Comparison of ENCODE assay signal across 1 cellular context in genomic region chr6:13873288-13874190, GRCh38.
TF ChIP-seq lines count a peak whose summit lies in the region.

No MANE protein-coding gene starts in this region.

TF ChIP-seq in HepG2, 621 proteins besides CTCF, POLR2A, EP300 and RAD21 (continued from another document and continues in another):
- no peak for TF ChIP-seq ZMAT5 (CRISPR knock-in tag; IDR thresholded peaks at IDR 0.05; ENCODE audit: borderline replicate concordance, low read depth)
- TF ChIP-seq ZNF761 (CRISPR knock-in tag; conservative IDR thresholded peaks at IDR 0.05) = peak; percentile 85; the same call in 1 of the 2 replicates
- TF ChIP-seq, protein P1, sequence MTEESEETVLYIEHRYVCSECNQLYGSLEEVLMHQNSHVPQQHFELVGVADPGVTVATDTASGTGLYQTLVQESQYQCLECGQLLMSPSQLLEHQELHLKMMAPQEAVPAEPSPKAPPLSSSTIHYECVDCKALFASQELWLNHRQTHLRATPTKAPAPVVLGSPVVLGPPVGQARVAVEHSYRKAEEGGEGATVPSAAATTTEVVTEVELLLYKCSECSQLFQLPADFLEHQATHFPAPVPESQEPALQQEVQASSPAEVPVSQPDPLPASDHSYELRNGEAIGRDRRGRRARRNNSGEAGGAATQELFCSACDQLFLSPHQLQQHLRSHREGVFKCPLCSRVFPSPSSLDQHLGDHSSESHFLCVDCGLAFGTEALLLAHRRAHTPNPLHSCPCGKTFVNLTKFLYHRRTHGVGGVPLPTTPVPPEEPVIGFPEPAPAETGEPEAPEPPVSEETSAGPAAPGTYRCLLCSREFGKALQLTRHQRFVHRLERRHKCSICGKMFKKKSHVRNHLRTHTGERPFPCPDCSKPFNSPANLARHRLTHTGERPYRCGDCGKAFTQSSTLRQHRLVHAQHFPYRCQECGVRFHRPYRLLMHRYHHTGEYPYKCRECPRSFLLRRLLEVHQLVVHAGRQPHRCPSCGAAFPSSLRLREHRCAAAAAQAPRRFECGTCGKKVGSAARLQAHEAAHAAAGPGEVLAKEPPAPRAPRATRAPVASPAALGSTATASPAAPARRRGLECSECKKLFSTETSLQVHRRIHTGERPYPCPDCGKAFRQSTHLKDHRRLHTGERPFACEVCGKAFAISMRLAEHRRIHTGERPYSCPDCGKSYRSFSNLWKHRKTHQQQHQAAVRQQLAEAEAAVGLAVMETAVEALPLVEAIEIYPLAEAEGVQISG (CRISPR knock-in tag; IDR thresholded peaks at IDR 0.05) = peak; percentile 93
- no peak for TF ChIP-seq NFE2L2 (IDR thresholded peaks at IDR 0.05; ENCODE audit: low read length)
- TF ChIP-seq, protein P2, sequence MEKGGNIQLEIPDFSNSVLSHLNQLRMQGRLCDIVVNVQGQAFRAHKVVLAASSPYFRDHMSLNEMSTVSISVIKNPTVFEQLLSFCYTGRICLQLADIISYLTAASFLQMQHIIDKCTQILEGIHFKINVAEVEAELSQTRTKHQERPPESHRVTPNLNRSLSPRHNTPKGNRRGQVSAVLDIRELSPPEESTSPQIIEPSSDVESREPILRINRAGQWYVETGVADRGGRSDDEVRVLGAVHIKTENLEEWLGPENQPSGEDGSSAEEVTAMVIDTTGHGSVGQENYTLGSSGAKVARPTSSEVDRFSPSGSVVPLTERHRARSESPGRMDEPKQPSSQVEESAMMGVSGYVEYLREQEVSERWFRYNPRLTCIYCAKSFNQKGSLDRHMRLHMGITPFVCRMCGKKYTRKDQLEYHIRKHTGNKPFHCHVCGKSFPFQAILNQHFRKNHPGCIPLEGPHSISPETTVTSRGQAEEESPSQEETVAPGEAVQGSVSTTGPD (CRISPR knock-in tag; IDR thresholded peaks at IDR 0.05) = peak; percentile 44; the same call in 1 of the 2 replicates
- TF ChIP-seq CBX5 (CRISPR knock-in tag; IDR thresholded peaks at IDR 0.05; ENCODE audit: borderline replicate concordance) = peak; percentile 95
- TF ChIP-seq SP4 (CRISPR knock-in tag; IDR thresholded peaks at IDR 0.05) = peak; percentile 76
- no peak for TF ChIP-seq PCBP2 (optimal IDR thresholded peaks at IDR 0.05; ENCODE audit: low read depth, low read length, poor library complexity, severe bottlenecking)
- TF ChIP-seq ZBTB33 (CRISPR knock-in tag; IDR thresholded peaks at IDR 0.05) = peak; percentile 54
- TF ChIP-seq ZNF326 (CRISPR knock-in tag; IDR thresholded peaks at IDR 0.05; ENCODE audit: borderline replicate concordance) = no peak
- TF ChIP-seq, protein P3, sequence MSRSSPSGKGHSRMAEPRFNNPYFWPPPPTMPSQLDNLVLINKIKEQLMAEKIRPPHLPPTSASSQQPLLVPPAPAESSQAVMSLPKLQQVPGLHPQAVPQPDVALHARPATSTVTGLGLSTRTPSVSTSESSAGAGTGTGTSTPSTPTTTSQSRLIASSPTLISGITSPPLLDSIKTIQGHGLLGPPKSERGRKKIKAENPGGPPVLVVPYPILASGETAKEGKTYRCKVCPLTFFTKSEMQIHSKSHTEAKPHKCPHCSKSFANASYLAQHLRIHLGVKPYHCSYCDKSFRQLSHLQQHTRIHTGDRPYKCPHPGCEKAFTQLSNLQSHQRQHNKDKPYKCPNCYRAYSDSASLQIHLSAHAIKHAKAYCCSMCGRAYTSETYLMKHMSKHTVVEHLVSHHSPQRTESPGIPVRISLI (CRISPR knock-in tag; IDR thresholded peaks at IDR 0.05; ENCODE audit: borderline replicate concordance) = peak; percentile 56; the same call in 1 of the 2 replicates
- TF ChIP-seq THRA (CRISPR knock-in tag; IDR thresholded peaks at IDR 0.05; ENCODE audit: borderline replicate concordance) = peak; percentile 88
- TF ChIP-seq SMAD3 (CRISPR knock-in tag; IDR thresholded peaks at IDR 0.05) = 0 out of 2 replicates have a peak, but pooled peaks have one; percentile 61
- TF ChIP-seq DMAP1 (CRISPR knock-in tag; IDR thresholded peaks at IDR 0.05) = peak; percentile 71; the same call in 1 of the 2 replicates
- TF ChIP-seq ZNF33A (CRISPR knock-in tag; IDR thresholded peaks at IDR 0.05; ENCODE audit: borderline replicate concordance) = no peak
- TF ChIP-seq ZNF282 (IDR thresholded peaks at IDR 0.05; ENCODE audit: partially characterized antibody) = no peak
- peak; percentile 90 for TF ChIP-seq ZNF501 (CRISPR knock-in tag; IDR thresholded peaks at IDR 0.05)
- peak; percentile 99 for TF ChIP-seq ZBTB7A (CRISPR knock-in tag; IDR thresholded peaks at IDR 0.05)
- peak; percentile 96; the same call in 1 of the 2 replicates for TF ChIP-seq ZNF580 (CRISPR knock-in tag; IDR thresholded peaks at IDR 0.05; ENCODE audit: borderline replicate concordance, low read depth)
- TF ChIP-seq, protein P4, sequence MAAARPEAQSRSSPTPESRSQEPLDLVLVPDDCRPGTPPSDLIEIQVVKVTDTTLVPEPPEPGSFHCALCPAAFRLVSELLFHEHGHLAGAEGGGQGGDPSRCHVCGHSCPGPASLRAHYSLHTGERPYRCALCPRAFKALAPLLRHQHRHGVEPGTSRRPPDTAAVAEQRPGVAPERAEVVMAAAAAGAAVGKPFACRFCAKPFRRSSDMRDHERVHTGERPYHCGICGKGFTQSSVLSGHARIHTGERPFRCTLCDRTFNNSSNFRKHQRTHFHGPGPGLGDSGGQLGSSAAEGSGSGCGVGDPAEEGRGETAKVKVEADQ (CRISPR knock-in tag; IDR thresholded peaks at IDR 0.05; ENCODE audit: borderline replicate concordance) = peak; percentile 87; the same call in 1 of the 2 replicates
- TF ChIP-seq ZNF775 (CRISPR knock-in tag; IDR thresholded peaks at IDR 0.05; ENCODE audit: borderline replicate concordance) = no peak
- no peak for TF ChIP-seq PLRG1 (conservative IDR thresholded peaks at IDR 0.05)
- TF ChIP-seq E2F5 (CRISPR knock-in tag; conservative IDR thresholded peaks at IDR 0.05) = peak; percentile 83
- peak; percentile 100 for TF ChIP-seq MAX (IDR thresholded peaks at IDR 0.05)
- TF ChIP-seq, protein P5, sequence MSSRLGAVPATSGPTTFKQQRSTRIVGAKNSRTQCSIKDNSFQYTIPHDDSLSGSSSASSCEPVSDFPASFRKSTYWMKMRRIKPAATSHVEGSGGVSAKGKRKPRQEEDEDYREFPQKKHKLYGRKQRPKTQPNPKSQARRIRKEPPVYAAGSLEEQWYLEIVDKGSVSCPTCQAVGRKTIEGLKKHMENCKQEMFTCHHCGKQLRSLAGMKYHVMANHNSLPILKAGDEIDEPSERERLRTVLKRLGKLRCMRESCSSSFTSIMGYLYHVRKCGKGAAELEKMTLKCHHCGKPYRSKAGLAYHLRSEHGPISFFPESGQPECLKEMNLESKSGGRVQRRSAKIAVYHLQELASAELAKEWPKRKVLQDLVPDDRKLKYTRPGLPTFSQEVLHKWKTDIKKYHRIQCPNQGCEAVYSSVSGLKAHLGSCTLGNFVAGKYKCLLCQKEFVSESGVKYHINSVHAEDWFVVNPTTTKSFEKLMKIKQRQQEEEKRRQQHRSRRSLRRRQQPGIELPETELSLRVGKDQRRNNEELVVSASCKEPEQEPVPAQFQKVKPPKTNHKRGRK (CRISPR knock-in tag; IDR thresholded peaks at IDR 0.05) = peak; percentile 74; the same call in 1 of the 2 replicates
- TF ChIP-seq, protein P6, sequence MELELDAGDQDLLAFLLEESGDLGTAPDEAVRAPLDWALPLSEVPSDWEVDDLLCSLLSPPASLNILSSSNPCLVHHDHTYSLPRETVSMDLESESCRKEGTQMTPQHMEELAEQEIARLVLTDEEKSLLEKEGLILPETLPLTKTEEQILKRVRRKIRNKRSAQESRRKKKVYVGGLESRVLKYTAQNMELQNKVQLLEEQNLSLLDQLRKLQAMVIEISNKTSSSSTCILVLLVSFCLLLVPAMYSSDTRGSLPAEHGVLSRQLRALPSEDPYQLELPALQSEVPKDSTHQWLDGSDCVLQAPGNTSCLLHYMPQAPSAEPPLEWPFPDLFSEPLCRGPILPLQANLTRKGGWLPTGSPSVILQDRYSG (CRISPR knock-in tag; IDR thresholded peaks at IDR 0.05) = peak; percentile 95
- TF ChIP-seq, protein P7, sequence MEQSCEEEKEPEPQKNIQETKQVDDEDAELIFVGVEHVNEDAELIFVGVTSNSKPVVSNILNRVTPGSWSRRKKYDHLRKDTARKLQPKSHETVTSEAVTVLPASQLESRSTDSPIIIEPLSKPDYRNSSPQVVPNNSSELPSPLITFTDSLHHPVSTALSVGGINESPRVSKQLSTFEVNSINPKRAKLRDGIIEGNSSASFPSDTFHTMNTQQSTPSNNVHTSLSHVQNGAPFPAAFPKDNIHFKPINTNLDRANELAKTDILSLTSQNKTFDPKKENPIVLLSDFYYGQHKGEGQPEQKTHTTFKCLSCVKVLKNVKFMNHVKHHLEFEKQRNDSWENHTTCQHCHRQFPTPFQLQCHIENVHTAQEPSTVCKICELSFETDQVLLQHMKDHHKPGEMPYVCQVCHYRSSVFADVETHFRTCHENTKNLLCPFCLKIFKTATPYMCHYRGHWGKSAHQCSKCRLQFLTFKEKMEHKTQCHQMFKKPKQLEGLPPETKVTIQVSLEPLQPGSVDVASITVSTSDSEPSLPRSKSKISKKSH (CRISPR knock-in tag; IDR thresholded peaks at IDR 0.05; ENCODE audit: borderline replicate concordance) = peak; percentile 99
- TF ChIP-seq ZNF3 (CRISPR knock-in tag; IDR thresholded peaks at IDR 0.05) = no peak
- peak; percentile 76; the same call in 1 of the 2 replicates for TF ChIP-seq ZNF292 (CRISPR knock-in tag; IDR thresholded peaks at IDR 0.05; ENCODE audit: borderline replicate concordance, low read depth)
- no peak for TF ChIP-seq SOX6 (IDR thresholded peaks at IDR 0.05)
- TF ChIP-seq SOX6 (CRISPR knock-in tag; IDR thresholded peaks at IDR 0.05) = peak; percentile 72
- TF ChIP-seq KMT2A (CRISPR knock-in tag; IDR thresholded peaks at IDR 0.05) = peak; percentile 52; the same call in 1 of the 2 replicates
- TF ChIP-seq TSC22D2 (CRISPR knock-in tag; IDR thresholded peaks at IDR 0.05; ENCODE audit: borderline replicate concordance) = peak; percentile 93
- no peak; the same call in 1 of the 2 replicates for TF ChIP-seq ZNF512B (CRISPR knock-in tag; IDR thresholded peaks at IDR 0.05; ENCODE audit: borderline replicate concordance)
- peak; percentile 52 for TF ChIP-seq ZEB1 (IDR thresholded peaks at IDR 0.05; ENCODE audit: insufficient replicate concordance, low read depth)
- TF ChIP-seq KDM3A (CRISPR knock-in tag; IDR thresholded peaks at IDR 0.05; ENCODE audit: low read depth) = peak; percentile 82
- TF ChIP-seq ZNF790 (CRISPR knock-in tag; IDR thresholded peaks at IDR 0.05; ENCODE audit: borderline replicate concordance) = no peak; the same call in 1 of the 2 replicates
- no peak for TF ChIP-seq SIX1 (CRISPR knock-in tag; IDR thresholded peaks at IDR 0.05; ENCODE audit: borderline replicate concordance)
- peak; percentile 98 for TF ChIP-seq MXD3 (CRISPR knock-in tag; IDR thresholded peaks at IDR 0.05)
